In genomic region chr20:49948809-49949507, GRCh38 we compare ENCODE assay signal across 15 cellular contexts. TPM values are rescaled to one million over a fixed set of nuclear protein-coding genes. Genes with fewer than 3 reads are reported as not detected.
DNase-seq lines count a peak whose midpoint lies in the region; ATAC-seq and TF ChIP-seq lines count a peak whose summit lies in the region.
"Had no signal": no experiment of that assay in that cellular context is flagged by ENCODE, and none has a peak within 500 bp of the region (broad histone marks: within the 10 kb centered on the region; RNA-seq: fewer than 3 reads in every experiment).

No MANE protein-coding gene starts in this region.

- no peak overlapping the region for H3K4me3 ChIP-seq in fibroblast of the aortic adventitia (ENCODE audit: low read depth, low read length)
- H3K4me3 ChIP-seq: ascending aorta, mucosa of descending colon had no signal

- TF ChIP-seq CTCF in fibroblast of the aortic adventitia (IDR thresholded peaks at IDR 0.05; ENCODE audit: insufficient read depth, low read length): no peak

- ATAC-seq in HG02759 (IDR thresholded peaks at IDR 0.05; ENCODE audit: unreplicated experiment): no peak
- ATAC-seq: mucosa of descending colon had no signal

- DNase-seq in A172 (ENCODE audit: low spot score) (peak; percentile 89), GM03348 (ENCODE audit: low spot score) (peak; percentile 71), T1000 (lab: John Stamatoyannopoulos, UW) (peak; percentile 80), fibroblast of the aortic adventitia (ENCODE audit: low read depth) (peak; percentile 89), putamen (ENCODE audit: low spot score) (no peak), NCI-H187 (lab: John Stamatoyannopoulos, UW) (no peak)
- DNase-seq in activated CD4-positive, CD25-positive, alpha-beta regulatory T cell treated with anti-CD3 and anti-CD28 coated beads, Interleukin-2, amount 50 U/mL, for 72 hours: no peak
- DNase-seq: activated CD8-positive, alpha-beta memory T cell treated with anti-CD3 and anti-CD28 coated beads for 24 hours; CD4-positive, alpha-beta T cell; GOT3; mucosa of descending colon; NCI-H1694; right cardiac atrium had no signal

RNA-seq across cellular contexts. Expression of gene RNF114, which starts 12.8 kb away (rescaled TPM):
- 133 and 179 TPM in 2 replicates for total RNA-seq in A172 (2014; rRNA removed; shearing (Covaris generic))
- 56.4 and 114 TPM in 2 replicates for total RNA-seq in fibroblast of the aortic adventitia (ENCODE audit: low replicate concordance)

RNA-seq across cellular contexts. Expression of gene SPATA2, which starts 33.6 kb away (rescaled TPM):
- total RNA-seq in A172 (2014; rRNA removed; shearing (Covaris generic)): 3.4 and 4.5 TPM in 2 replicates
- 1.5 and 3.4 TPM in 2 replicates for total RNA-seq in fibroblast of the aortic adventitia (ENCODE audit: low replicate concordance)

RNA-seq across cellular contexts. Expression of gene SNAI1, which starts 33.8 kb away (rescaled TPM):
- 0.62 and 2.6 TPM in 2 replicates for total RNA-seq in A172 (2014; rRNA removed; shearing (Covaris generic))
- total RNA-seq in fibroblast of the aortic adventitia (ENCODE audit: low replicate concordance): 1.1 and 2.7 TPM in 2 replicates

Comparison
In these comparisons a context has a peak if more than half of its experiments do, and no peak if none do; other contexts are left out.
1. DNase-seq: peak in A172 (single experiment), GM03348 (single experiment), T1000 (single experiment) and fibroblast of the aortic adventitia (single experiment); none in putamen (single experiment), NCI-H187 (0 of 2) and activated CD4-positive, CD25-positive, alpha-beta regulatory T cell treated with anti-CD3 and anti-CD28 coated beads, Interleukin-2, amount 50 U/mL, for 72 hours (single experiment).